11 cellular contexts compared by ENCODE assay signal in genomic region chr9:36566813-36567217, GRCh38. TPM values are rescaled to one million over a fixed set of nuclear protein-coding genes. Genes with fewer than 3 reads are reported as not detected.
A peak's percentile ranks its signal among the peaks of the same experiment; 100 is the strongest.
DNase-seq lines count a peak whose midpoint lies in the region; ATAC-seq and TF ChIP-seq lines count a peak whose summit lies in the region.
"Had no signal": no experiment of that assay in that cellular context is flagged by ENCODE, and none has a peak within 500 bp of the region (broad histone marks: within the 10 kb centered on the region; RNA-seq: fewer than 3 reads in every experiment).

No MANE protein-coding gene starts in this region.

- H3K27ac ChIP-seq in C4-2B = peak overlapping the region; percentile 7; the same call in 1 of the 2 replicates
- H3K27ac ChIP-seq in fibroblast of lung (ENCODE audit: insufficient read depth, low read length) = peak overlapping the region; percentile 31
- no peak overlapping the region for H3K27ac ChIP-seq in trophoblast cell (ENCODE audit: low read depth, low read length)

- H2BK5ac ChIP-seq in trophoblast cell (ENCODE audit: low read depth, low read length, poor library complexity) = no peak overlapping the region

- TF ChIP-seq CTCF in C4-2B (conservative IDR thresholded peaks at IDR 0.05) = no peak
- no peak for TF ChIP-seq CTCF in fibroblast of lung (conservative IDR thresholded peaks at IDR 0.05 in 1 of 2, IDR thresholded peaks at IDR 0.05 in 1 of 2; ENCODE audit: low read depth in 1 of 2, low read length in 2 of 2)

- no peak overlapping the region for H3K4ac ChIP-seq in trophoblast cell (ENCODE audit: low read depth, low read length)

- H3K79me2 ChIP-seq in fibroblast of lung (ENCODE audit: control insufficient read depth, insufficient read depth, low read length) (no peaks in the 10 kb centered on the region), trophoblast cell (ENCODE audit: control insufficient read depth, insufficient read depth, low read length, poor library complexity) (no peaks in the 10 kb centered on the region)

- H3K23ac ChIP-seq in trophoblast cell (ENCODE audit: low read length) = peak overlapping the region; percentile 78

- H4K12ac ChIP-seq in trophoblast cell (ENCODE audit: low read depth, low read length) = no peak overlapping the region

- no CpG with 5 or more reads among the region's 8 CpGs for WGBS in trophoblast cell (ENCODE audit: extremely low coverage, insufficient coverage, insufficient read length)

- no peak overlapping the region for H2AK5ac ChIP-seq in trophoblast cell (ENCODE audit: low read length)

- DNase-seq in RKO (ENCODE audit: low spot score) = peak; percentile 25
- DNase-seq in fibroblast of lung (ENCODE audit: low read depth in 2 of 2) = peak in 1 of 2 donors; percentile 54
- DNase-seq in trophoblast cell = peak in 1 of 2 donors; percentile 50
- no peak for DNase-seq in central memory CD4-positive, alpha-beta T cell
- no peak for DNase-seq in NCI-H2029 (lab: John Stamatoyannopoulos, UW)
- DNase-seq: MM.1S, naive B cell, T-helper 2 cell had no signal

- no peaks in the 10 kb centered on the region for H3K79me1 ChIP-seq in trophoblast cell (ENCODE audit: low read length)

- H3K9ac ChIP-seq in fibroblast of lung (ENCODE audit: insufficient read depth, low read length) = no peak overlapping the region
- H3K9ac ChIP-seq in trophoblast cell (ENCODE audit: low read length) = no peak overlapping the region

- H4K91ac ChIP-seq in trophoblast cell (ENCODE audit: low read depth, low read length) = no peak overlapping the region

- no peak for ATAC-seq in HG03571 (IDR thresholded peaks at IDR 0.05; ENCODE audit: unreplicated experiment)
- no peak for ATAC-seq in GM21576 (IDR thresholded peaks at IDR 0.05; ENCODE audit: unreplicated experiment)

- no peak overlapping the region for H4K8ac ChIP-seq in trophoblast cell (ENCODE audit: low read depth, low read length)

- H3K4me2 ChIP-seq in fibroblast of lung (ENCODE audit: extremely low read depth, insufficient read depth, low read length) (no peak overlapping the region), trophoblast cell (ENCODE audit: low read length) (no peak overlapping the region)

- no peak overlapping the region for H3K18ac ChIP-seq in trophoblast cell (ENCODE audit: low read length)

- no peak overlapping the region for H3K4me3 ChIP-seq in fibroblast of lung (replicated peaks in 1 of 4; ENCODE audit: control extremely low read depth in 1 of 4, insufficient read depth in 1 of 4, low read depth in 3 of 4, low read length in 4 of 4)
- H3K4me3 ChIP-seq in trophoblast cell (ENCODE audit: low read depth, low read length) = no peak overlapping the region

- no peaks in the 10 kb centered on the region for H4K20me1 ChIP-seq in fibroblast of lung (ENCODE audit: control insufficient read depth, extremely low read depth, insufficient read depth, low read length)

- H3K27me3 ChIP-seq in fibroblast of lung (ENCODE audit: control insufficient read depth, insufficient read depth, low read length) (no peaks in the 10 kb centered on the region), trophoblast cell (ENCODE audit: insufficient read depth, low read length) (no peaks in the 10 kb centered on the region)

- no peak overlapping the region for H2BK12ac ChIP-seq in trophoblast cell (ENCODE audit: low read length)

- no peak overlapping the region for H2BK120ac ChIP-seq in trophoblast cell (ENCODE audit: insufficient read depth, low read length, poor library complexity)

- H3K9me3 ChIP-seq in fibroblast of lung (ENCODE audit: control insufficient read depth, insufficient read depth, low read depth, low read length) (no peaks in the 10 kb centered on the region), trophoblast cell (ENCODE audit: insufficient read depth, low read depth, low read length) (no peaks in the 10 kb centered on the region)

- no peak overlapping the region for H3K14ac ChIP-seq in trophoblast cell (ENCODE audit: low read length)

- H3K36me3 ChIP-seq in fibroblast of lung (ENCODE audit: control insufficient read depth, insufficient read depth, low read length) (no peaks in the 10 kb centered on the region), trophoblast cell (ENCODE audit: control insufficient read depth in 1 of 2, insufficient read depth in 2 of 2, low read length in 2 of 2) (no peaks in the 10 kb centered on the region)

- H3K4me1 ChIP-seq in fibroblast of lung (ENCODE audit: control insufficient read depth, extremely low read depth, insufficient read depth, low read length) (peaks cover 3% of the 10 kb centered on the region), trophoblast cell (ENCODE audit: control insufficient read depth in 1 of 2, insufficient read depth in 2 of 2, low read length in 2 of 2) (peaks cover 0 to 4% of the 10 kb centered on the region in 2 experiments)

- peak overlapping the region; percentile 63 for H2AFZ ChIP-seq in fibroblast of lung (ENCODE audit: low read length)
- H2AFZ ChIP-seq in trophoblast cell (ENCODE audit: insufficient read depth, low read length, poor library complexity) = no peak overlapping the region

RNA-seq across cellular contexts. Expression of gene MELK, which starts 5.9 kb away (rescaled TPM):
- 6.2 and 14.2 TPM in 2 replicates for total RNA-seq in fibroblast of lung
- 21.9 and 56.1 TPM in 2 replicates for polyA plus RNA-seq in fibroblast of lung
- 10.7 and 31.3 TPM in 2 replicates for polyA plus RNA-seq in fibroblast of lung (2012)
- 3.9 and 5.2 TPM in 2 replicates for polyA minus RNA-seq in fibroblast of lung (ENCODE audit: low replicate concordance)
- 46.1 and 47.0 TPM in 2 replicates for polyA plus RNA-seq in trophoblast cell (2013)
